ENCODE assay signal across 1 cellular context in the genomic region with DNA sequence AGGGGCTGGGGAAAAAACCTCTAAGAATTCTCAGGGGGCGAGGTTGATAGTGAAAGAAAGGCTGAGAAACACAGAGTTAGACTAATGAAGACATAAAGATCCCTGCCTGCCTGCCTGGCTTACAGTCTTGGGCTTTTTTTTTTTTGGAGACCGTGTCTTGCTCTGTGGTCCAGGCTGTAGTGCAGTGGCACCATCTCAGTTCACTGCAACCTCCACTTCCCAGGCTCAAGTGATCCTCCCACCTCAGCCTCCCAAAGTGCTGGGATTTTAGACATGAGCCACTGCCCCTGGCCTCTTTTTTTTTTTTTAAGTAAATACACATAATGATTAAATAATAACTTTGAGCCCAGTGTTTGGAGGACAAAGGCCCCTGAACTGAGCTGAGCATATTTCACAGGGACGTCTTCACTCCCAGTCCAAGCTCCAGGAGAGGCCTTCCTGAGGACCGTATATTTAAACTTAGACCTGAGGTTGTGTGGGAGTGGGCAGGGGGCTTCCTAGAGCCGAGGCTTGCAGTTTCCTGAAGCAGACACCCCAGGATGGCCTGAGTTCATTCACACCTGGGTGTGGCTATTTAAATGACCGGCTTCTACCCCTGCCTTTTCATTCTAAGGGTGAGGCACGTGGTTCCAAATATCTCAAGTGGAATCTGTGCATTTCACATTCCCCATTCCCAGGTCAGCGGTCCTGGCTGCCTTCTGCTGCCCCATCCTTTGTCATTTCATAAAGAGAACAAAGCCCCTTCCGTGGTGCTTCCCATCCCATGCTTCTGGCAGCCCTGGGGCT.
TF ChIP-seq lines count a peak whose summit lies in the region.

No MANE protein-coding gene starts in this region.

TF ChIP-seq in GM23338, 12 proteins besides CTCF, POLR2A, EP300 and RAD21 (continued from another document):
- TF ChIP-seq, protein P1, sequence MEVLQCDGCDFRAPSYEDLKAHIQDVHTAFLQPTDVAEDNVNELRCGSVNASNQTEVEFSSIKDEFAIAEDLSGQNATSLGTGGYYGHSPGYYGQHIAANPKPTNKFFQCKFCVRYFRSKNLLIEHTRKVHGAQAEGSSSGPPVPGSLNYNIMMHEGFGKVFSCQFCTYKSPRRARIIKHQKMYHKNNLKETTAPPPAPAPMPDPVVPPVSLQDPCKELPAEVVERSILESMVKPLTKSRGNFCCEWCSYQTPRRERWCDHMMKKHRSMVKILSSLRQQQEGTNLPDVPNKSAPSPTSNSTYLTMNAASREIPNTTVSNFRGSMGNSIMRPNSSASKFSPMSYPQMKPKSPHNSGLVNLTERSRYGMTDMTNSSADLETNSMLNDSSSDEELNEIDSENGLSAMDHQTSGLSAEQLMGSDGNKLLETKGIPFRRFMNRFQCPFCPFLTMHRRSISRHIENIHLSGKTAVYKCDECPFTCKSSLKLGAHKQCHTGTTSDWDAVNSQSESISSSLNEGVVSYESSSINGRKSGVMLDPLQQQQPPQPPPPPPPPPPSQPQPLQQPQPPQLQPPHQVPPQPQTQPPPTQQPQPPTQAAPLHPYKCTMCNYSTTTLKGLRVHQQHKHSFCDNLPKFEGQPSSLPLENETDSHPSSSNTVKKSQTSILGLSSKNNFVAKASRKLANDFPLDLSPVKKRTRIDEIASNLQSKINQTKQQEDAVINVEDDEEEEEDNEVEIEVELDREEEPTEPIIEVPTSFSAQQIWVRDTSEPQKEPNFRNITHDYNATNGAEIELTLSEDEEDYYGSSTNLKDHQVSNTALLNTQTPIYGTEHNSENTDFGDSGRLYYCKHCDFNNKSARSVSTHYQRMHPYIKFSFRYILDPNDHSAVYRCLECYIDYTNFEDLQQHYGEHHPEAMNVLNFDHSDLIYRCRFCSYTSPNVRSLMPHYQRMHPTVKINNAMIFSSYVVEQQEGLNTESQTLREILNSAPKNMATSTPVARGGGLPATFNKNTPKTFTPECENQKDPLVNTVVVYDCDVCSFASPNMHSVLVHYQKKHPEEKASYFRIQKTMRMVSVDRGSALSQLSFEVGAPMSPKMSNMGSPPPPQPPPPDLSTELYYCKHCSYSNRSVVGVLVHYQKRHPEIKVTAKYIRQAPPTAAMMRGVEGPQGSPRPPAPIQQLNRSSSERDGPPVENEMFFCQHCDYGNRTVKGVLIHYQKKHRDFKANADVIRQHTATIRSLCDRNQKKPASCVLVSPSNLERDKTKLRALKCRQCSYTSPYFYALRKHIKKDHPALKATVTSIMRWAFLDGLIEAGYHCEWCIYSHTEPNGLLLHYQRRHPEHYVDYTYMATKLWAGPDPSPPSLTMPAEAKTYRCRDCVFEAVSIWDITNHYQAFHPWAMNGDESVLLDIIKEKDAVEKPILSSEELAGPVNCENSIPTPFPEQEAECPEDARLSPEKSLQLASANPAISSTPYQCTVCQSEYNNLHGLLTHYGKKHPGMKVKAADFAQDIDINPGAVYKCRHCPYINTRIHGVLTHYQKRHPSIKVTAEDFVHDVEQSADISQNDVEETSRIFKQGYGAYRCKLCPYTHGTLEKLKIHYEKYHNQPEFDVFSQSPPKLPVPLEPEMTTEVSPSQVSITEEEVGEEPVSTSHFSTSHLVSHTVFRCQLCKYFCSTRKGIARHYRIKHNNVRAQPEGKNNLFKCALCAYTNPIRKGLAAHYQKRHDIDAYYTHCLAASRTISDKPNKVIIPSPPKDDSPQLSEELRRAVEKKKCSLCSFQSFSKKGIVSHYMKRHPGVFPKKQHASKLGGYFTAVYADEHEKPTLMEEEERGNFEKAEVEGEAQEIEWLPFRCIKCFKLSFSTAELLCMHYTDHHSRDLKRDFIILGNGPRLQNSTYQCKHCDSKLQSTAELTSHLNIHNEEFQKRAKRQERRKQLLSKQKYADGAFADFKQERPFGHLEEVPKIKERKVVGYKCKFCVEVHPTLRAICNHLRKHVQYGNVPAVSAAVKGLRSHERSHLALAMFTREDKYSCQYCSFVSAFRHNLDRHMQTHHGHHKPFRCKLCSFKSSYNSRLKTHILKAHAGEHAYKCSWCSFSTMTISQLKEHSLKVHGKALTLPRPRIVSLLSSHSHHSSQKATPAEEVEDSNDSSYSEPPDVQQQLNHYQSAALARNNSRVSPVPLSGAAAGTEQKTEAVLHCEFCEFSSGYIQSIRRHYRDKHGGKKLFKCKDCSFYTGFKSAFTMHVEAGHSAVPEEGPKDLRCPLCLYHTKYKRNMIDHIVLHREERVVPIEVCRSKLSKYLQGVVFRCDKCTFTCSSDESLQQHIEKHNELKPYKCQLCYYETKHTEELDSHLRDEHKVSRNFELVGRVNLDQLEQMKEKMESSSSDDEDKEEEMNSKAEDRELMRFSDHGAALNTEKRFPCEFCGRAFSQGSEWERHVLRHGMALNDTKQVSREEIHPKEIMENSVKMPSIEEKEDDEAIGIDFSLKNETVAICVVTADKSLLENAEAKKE (CRISPR knock-in tag; IDR thresholded peaks at IDR 0.05) = no peak
- TF ChIP-seq EZH2 (IDR thresholded peaks at IDR 0.05; ENCODE audit: low read depth, unreplicated experiment) (no peak), STAT1 (IDR thresholded peaks at IDR 0.05; ENCODE audit: unreplicated experiment) (no peak), EZH2phosphoT487 (IDR thresholded peaks at IDR 0.05; ENCODE audit: unreplicated experiment) (no peak), ZNF114 (CRISPR knock-in tag; IDR thresholded peaks at IDR 0.05) (no peak), ZNF331 (CRISPR knock-in tag; IDR thresholded peaks at IDR 0.05; ENCODE audit: low read depth) (no peak), CREB1 (CRISPR knock-in tag; IDR thresholded peaks at IDR 0.05; ENCODE audit: low read depth) (no peak)
- TF ChIP-seq, protein P2, sequence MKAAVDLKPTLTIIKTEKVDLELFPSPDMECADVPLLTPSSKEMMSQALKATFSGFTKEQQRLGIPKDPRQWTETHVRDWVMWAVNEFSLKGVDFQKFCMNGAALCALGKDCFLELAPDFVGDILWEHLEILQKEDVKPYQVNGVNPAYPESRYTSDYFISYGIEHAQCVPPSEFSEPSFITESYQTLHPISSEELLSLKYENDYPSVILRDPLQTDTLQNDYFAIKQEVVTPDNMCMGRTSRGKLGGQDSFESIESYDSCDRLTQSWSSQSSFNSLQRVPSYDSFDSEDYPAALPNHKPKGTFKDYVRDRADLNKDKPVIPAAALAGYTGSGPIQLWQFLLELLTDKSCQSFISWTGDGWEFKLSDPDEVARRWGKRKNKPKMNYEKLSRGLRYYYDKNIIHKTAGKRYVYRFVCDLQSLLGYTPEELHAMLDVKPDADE (IDR thresholded peaks at IDR 0.05) = no peak
TF ChIP-seq in GM23338: peak in this region for 0.
